Comparison of ENCODE assay signal across 8 cellular contexts in the genomic region with DNA sequence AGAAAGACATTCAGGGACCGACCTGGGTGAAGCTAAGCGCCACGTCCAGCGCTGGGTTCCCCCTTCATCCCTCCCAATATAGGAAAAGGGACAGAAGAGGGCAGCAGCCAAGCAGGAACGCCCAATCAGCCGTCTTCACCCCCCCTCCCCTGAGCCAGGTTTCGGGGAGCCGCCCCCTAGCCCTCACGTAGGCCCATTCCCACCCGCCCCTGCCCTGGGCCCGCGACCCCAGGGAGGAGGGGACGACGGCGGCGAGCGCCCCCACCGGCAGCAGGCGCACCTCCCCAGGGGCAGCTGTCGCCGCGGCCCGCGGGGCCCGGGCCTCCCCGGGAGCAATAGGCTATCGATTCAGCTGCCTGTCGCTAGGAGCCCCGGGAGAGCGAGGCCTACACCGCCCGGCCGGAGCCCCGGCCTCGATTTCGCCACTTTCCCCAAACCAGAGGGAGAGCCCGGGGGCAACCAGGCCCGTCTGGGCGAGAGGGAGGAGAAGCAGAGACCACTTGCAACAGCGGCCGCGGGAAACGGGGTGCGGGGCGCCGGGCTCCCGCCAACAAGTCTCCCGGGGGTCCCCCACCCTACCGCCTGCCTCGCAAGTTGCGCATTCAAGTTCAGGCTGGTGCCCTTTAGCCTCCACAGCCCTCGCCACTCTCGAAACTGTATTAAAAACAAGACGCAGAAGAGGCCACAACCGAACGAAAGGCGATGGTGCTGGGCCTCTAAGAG. TPM values are rescaled to one million over a fixed set of nuclear protein-coding genes. Genes with fewer than 3 reads are reported as not detected.
A peak's percentile ranks its signal among the peaks of the same experiment; 100 is the strongest.
DNase-seq lines count a peak whose midpoint lies in the region; ATAC-seq, FAIRE-seq and TF ChIP-seq lines count a peak whose summit lies in the region.

No MANE protein-coding gene starts in this region.

- H3K4me1 ChIP-seq in prostate gland (replicated peaks): peaks cover 11% of the 10 kb centered on the region

- peak; percentile 77 for ATAC-seq in left ventricle myocardium superior

- peak overlapping the region; percentile 96 for H3K27ac Mint-ChIP-seq in T-helper 1 cell treated with Interleukin-12 subunit alpha and Interleukin-12 subunit beta and Interleukin-4 antibody, amounts not matched to agents 30 μg/mL and 1 μg/mL, for 36 hours

- DNase-seq in EL (peak; percentile 78), HEK293T (ENCODE audit: extremely low spot score) (peak; percentile 77), NCI-H1092 treated with DMSO at 0.1 percent for 48 hours (lab: John Stamatoyannopoulos, UW) (peak; percentile 81), amniotic stem cell (lab: John Stamatoyannopoulos, UW) (peak; percentile 38), left ventricle myocardium superior (peak; percentile 82), prostate gland (ENCODE audit: low spot score) (peak; percentile 75), urothelium cell line (ENCODE audit: low spot score) (peak; percentile 95)

- no peaks in the 10 kb centered on the region for H3K9me3 Mint-ChIP-seq in T-helper 1 cell treated with Interleukin-12 subunit alpha and Interleukin-12 subunit beta and Interleukin-4 antibody, amounts not matched to agents 30 μg/mL and 1 μg/mL, for 36 hours

- POLR2A ChIA-PET in HEK293T (lab: Yijun Ruan, JAX): interaction anchor here (1.2 to 2.8 kb wide), 6 partner anchors 14 to 40 kb away, joined by 3 to 24 read pairs (median 6); no protein-coding TSS in a partner anchor

- under 1% methylated on average over 45 of the region's 57 CpGs for WGBS in prostate gland

- TF ChIP-seq CTCF in prostate gland (IDR thresholded peaks at IDR 0.05): peak; percentile 35 to 60 (median 43)

- peak overlapping the region; percentile 94 for H3K4me3 Mint-ChIP-seq in T-helper 1 cell treated with Interleukin-12 subunit alpha and Interleukin-12 subunit beta and Interleukin-4 antibody, amounts not matched to agents 30 μg/mL and 1 μg/mL, for 36 hours

- peaks cover 22% of the 10 kb centered on the region for H3K27me3 Mint-ChIP-seq in T-helper 1 cell treated with Interleukin-12 subunit alpha and Interleukin-12 subunit beta and Interleukin-4 antibody, amounts not matched to agents 30 μg/mL and 1 μg/mL, for 36 hours (ENCODE audit: low read depth)

- peaks cover 22% of the 10 kb centered on the region for H3K4me1 Mint-ChIP-seq in T-helper 1 cell treated with Interleukin-12 subunit alpha and Interleukin-12 subunit beta and Interleukin-4 antibody, amounts not matched to agents 30 μg/mL and 1 μg/mL, for 36 hours (ENCODE audit: low read depth)

- intact Hi-C loops in left ventricle myocardium superior (cut with micrococcal nuclease) (no loop called here), prostate gland (cut with DNase I) (no loop called here)

- H3K36me3 Mint-ChIP-seq in T-helper 1 cell treated with Interleukin-12 subunit alpha and Interleukin-12 subunit beta and Interleukin-4 antibody, amounts not matched to agents 30 μg/mL and 1 μg/mL, for 36 hours (ENCODE audit: low read depth): peaks cover 20% of the 10 kb centered on the region

- peak overlapping the region; percentile 96 to 97 for H3K27ac ChIP-seq in prostate gland

- FAIRE-seq in urothelium cell line (lab: Jason Lieb, UNC): peak; percentile 52

- CTCF ChIA-PET in HEK293T (lab: Yijun Ruan, JAX): interaction anchor here (0.5 to 3.8 kb wide), 7 partner anchors 9 to 50 kb away, joined by 3 to 21 read pairs (median 4); no protein-coding TSS in a partner anchor

- H3K4me3 ChIP-seq in prostate gland: peak overlapping the region; percentile 89 to 90

- H3K9me3 ChIP-seq in prostate gland: no peaks in the 10 kb centered on the region

- H3K27me3 ChIP-seq in prostate gland (replicated peaks; ENCODE audit: insufficient read depth): no peaks in the 10 kb centered on the region

- TF ChIP-seq POLR2A in prostate gland (IDR thresholded peaks at IDR 0.05): peak; percentile 32

- H3K36me3 ChIP-seq in prostate gland: no peaks in the 10 kb centered on the region

TF ChIP-seq in HEK293T, 16 proteins besides CTCF, POLR2A, EP300 and RAD21:
- TF ChIP-seq FOXM1 (IDR thresholded peaks at IDR 0.05; ENCODE audit: borderline replicate concordance): peak; percentile 29; the same call in 1 of the 2 replicates
- no peak for TF ChIP-seq NFRKB (IDR thresholded peaks at IDR 0.05)
- no peak for TF ChIP-seq ZNF384 (IDR thresholded peaks at IDR 0.05)
- no peak for TF ChIP-seq TARDBP (IDR thresholded peaks at IDR 0.05)
- TF ChIP-seq HDGF (IDR thresholded peaks at IDR 0.05; ENCODE audit: borderline replicate concordance): no peak

RNA-seq across cellular contexts. Expression of gene DCAF5, which starts 1.3 kb away (rescaled TPM):
- total RNA-seq in left ventricle myocardium superior (62.6 TPM), prostate gland (10 to 100 TPM; 25.3 to 67.4 TPM)

RNA-seq across cellular contexts. Expression of gene EXD2, which starts 39.7 kb away (rescaled TPM):
- total RNA-seq in left ventricle myocardium superior (17.7 TPM), prostate gland (10 to 100 TPM; 22.7 to 25.3 TPM)

Comparison
In these comparisons a context has a peak if more than half of its experiments do, and no peak if none do; other contexts are left out.
1. Peak in every context shown above with its lines: DNase-seq, ATAC-seq, H3K4me3 ChIP-seq and H3K27ac ChIP-seq.
2. DNase-seq: peak in every context shown above with its lines; median percentile 95 in urothelium cell line; 82 in left ventricle myocardium superior; 81 in NCI-H1092 treated with DMSO at 0.1 percent for 48 hours; 78 in EL; 77 in HEK293T; 75 in prostate gland; 38 in amniotic stem cell.